ENCODE assay signal across 17 cellular contexts in the genomic region with DNA sequence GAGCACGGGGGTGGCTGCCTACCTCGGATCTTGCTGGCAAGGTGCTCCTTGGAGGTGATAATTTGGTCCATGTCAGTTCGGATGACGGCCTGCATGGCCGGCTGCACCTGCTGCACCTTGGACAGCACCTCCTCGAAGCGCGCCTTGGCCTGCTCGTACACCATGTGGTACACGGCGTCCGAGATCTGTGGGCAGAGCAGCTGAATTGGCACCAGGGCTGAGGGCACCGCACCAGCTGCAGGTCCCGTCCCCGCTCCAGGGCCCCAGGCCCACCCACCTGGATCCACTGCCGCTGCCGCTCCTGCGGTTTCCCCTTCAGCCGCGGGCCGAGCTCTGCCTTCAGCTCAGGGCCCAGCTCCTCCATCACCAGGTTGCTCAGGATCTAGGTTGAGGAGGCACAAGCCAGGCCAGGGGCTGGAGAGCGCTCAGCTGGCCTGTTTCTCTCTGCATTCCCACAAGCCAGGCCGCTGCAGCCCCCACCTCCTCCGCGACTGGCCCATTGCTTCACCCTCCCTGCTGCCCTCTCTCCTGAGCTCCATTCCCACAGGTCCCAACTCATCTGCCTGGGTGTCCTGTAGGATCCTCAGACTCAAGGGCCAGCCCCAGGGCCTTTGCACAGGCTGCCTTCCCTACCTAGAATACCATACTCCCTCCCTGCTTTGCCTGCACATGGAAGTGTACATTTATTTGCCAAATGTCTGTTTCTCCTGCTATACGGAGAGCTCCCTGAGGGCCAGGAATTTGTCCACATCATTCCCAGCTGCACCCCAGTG.
DNase-seq lines count a peak whose midpoint lies in the region; ATAC-seq and TF ChIP-seq lines count a peak whose summit lies in the region.
"Had no signal": no experiment of that assay in that cellular context is flagged by ENCODE, and none has a peak within 500 bp of the region (broad histone marks: within the 10 kb centered on the region; RNA-seq: fewer than 3 reads in every experiment).

No MANE protein-coding gene starts in this region.

- no peak overlapping the region for H2AFZ ChIP-seq in SK-N-SH (ENCODE audit: low read depth)

- H3K36me3 Mint-ChIP-seq in endothelial cell (ENCODE audit: low read depth, unreplicated experiment) = peaks cover 35% of the 10 kb centered on the region
- peaks cover 87% of the 10 kb centered on the region for H3K36me3 Mint-ChIP-seq in stimulated activated effector memory CD8-positive, alpha-beta T cell treated with anti-CD3 and anti-CD28 coated beads, Interleukin-12 subunit alpha, Interleukin-12 subunit beta, amount 100 ng/mL, for 72 hours

- H3K4me3 Mint-ChIP-seq in endothelial cell (ENCODE audit: unreplicated experiment) = no peak overlapping the region
- no peak overlapping the region for H3K4me3 Mint-ChIP-seq in stimulated activated effector memory CD8-positive, alpha-beta T cell treated with anti-CD3 and anti-CD28 coated beads, Interleukin-12 subunit alpha, Interleukin-12 subunit beta, amount 100 ng/mL, for 72 hours
- H3K4me3 Mint-ChIP-seq: CD8-positive, alpha-beta T cell had no signal

- ATAC-seq in SK-N-SH treated with all-trans-retinoic acid at 6 μM for 48 hours = no peak
- no peak for ATAC-seq in stimulated activated effector memory CD8-positive, alpha-beta T cell treated with anti-CD3 and anti-CD28 coated beads, Interleukin-12 subunit alpha, Interleukin-12 subunit beta, amount 100 ng/mL, for 72 hours
- ATAC-seq: CD8-positive, alpha-beta T cell; HCT116 had no signal

- POLR2A ChIA-PET in SK-N-SH (lab: Yijun Ruan, JAX) = no interaction called here
- POLR2A ChIA-PET in RWPE1 (lab: Yijun Ruan, JAX; ENCODE audit: low non-redundant PET) = no interaction called here

- peak overlapping the region; percentile 30 for H3K27ac Mint-ChIP-seq in endothelial cell (ENCODE audit: unreplicated experiment)
- peak overlapping the region; percentile 52 for H3K27ac Mint-ChIP-seq in stimulated activated effector memory CD8-positive, alpha-beta T cell treated with anti-CD3 and anti-CD28 coated beads, Interleukin-12 subunit alpha, Interleukin-12 subunit beta, amount 100 ng/mL, for 72 hours
- H3K27ac Mint-ChIP-seq: CD8-positive, alpha-beta T cell had no signal

- H3K27ac ChIP-seq in SK-N-SH (ENCODE audit: low read depth in 2 of 2, low read length in 1 of 2) (peak overlapping the region in 1 of 2 experiments; percentile 99; a peak in 2 of 4 replicates), RWPE1 (peak overlapping the region; percentile 99)
- H3K27ac ChIP-seq: 22Rv1, KMS-11 had no signal

- peaks cover 28% of the 10 kb centered on the region for H3K4me1 Mint-ChIP-seq in endothelial cell (ENCODE audit: unreplicated experiment)
- peaks cover 7% of the 10 kb centered on the region for H3K4me1 Mint-ChIP-seq in stimulated activated effector memory CD8-positive, alpha-beta T cell treated with anti-CD3 and anti-CD28 coated beads, Interleukin-12 subunit alpha, Interleukin-12 subunit beta, amount 100 ng/mL, for 72 hours

- no peaks in the 10 kb centered on the region for H3K9me2 ChIP-seq in SK-N-SH

- H4K20me1 ChIP-seq in SK-N-SH (ENCODE audit: insufficient read depth) = no peaks in the 10 kb centered on the region

- H3K9me3 ChIP-seq in SK-N-SH = no peaks in the 10 kb centered on the region

- CTCF ChIA-PET in SK-N-SH (lab: Yijun Ruan, JAX) (interaction anchor here (0.7 to 2.5 kb wide), 3 partner anchors 10 to 68 kb away, joined by 3 to 18 read pairs (median 3); no protein-coding TSS in a partner anchor), RWPE1 (lab: Yijun Ruan, JAX) (interaction anchor here (1.2 kb wide), 2 partner anchors 13 to 70 kb away, joined by 4 read pairs; no protein-coding TSS in a partner anchor)

- H3K4me2 ChIP-seq in SK-N-SH = no peak overlapping the region
- H3K4me2 ChIP-seq: KMS-11 had no signal

- peaks cover 49% of the 10 kb centered on the region for H3F3A ChIP-seq in SK-N-SH (replicated peaks; ENCODE audit: insufficient read depth)

- no peak overlapping the region for H3K4me3 ChIP-seq in SK-N-SH (ENCODE audit: low read depth in 2 of 2, low read length in 1 of 2)

- H3K79me2 ChIP-seq in SK-N-SH (ENCODE audit: insufficient read depth) = peaks cover 79% of the 10 kb centered on the region

- no peak for TF ChIP-seq EP300 in SK-N-SH (IDR thresholded peaks at IDR 0.05; ENCODE audit: borderline replicate concordance in 1 of 2, low read depth in 1 of 2, low read length in 1 of 2)

- WGBS in SK-N-SH (ENCODE audit: low lambda C conversion rate) = 88% methylated on average over 25 of the region's 26 CpGs

- peaks cover 32 to 54% of the 10 kb centered on the region in 2 experiments for H3K36me3 ChIP-seq in SK-N-SH (replicated peaks in 1 of 2; ENCODE audit: control insufficient read depth in 1 of 2, insufficient read depth in 2 of 2, low read length in 1 of 2)

- in situ Hi-C loops in KBM-7 (cut with MboI; ENCODE audit: low pct_unique_long_range_greater_than_20kb, low sequenced_read_pairs) = no loop called here

- no peaks in the 10 kb centered on the region for H3K27me3 ChIP-seq in SK-N-SH (ENCODE audit: insufficient read depth)

- no peak for TF ChIP-seq RAD21 in SK-N-SH (IDR thresholded peaks at IDR 0.05; ENCODE audit: low read length)

- H3K27me3 Mint-ChIP-seq in endothelial cell (ENCODE audit: unreplicated experiment) = peaks cover 8% of the 10 kb centered on the region

- TF ChIP-seq CTCF in SK-N-SH (IDR thresholded peaks at IDR 0.05) (no peak), RWPE1 (conservative IDR thresholded peaks at IDR 0.05; ENCODE audit: low read depth) (no peak), endothelial cell (IDR thresholded peaks at IDR 0.05; ENCODE audit: unreplicated experiment) (no peak)

- no peaks in the 10 kb centered on the region for H3K9me3 Mint-ChIP-seq in endothelial cell (ENCODE audit: unreplicated experiment)
- H3K9me3 Mint-ChIP-seq in stimulated activated effector memory CD8-positive, alpha-beta T cell treated with anti-CD3 and anti-CD28 coated beads, Interleukin-12 subunit alpha, Interleukin-12 subunit beta, amount 100 ng/mL, for 72 hours = no peaks in the 10 kb centered on the region
- H3K9me3 Mint-ChIP-seq: CD8-positive, alpha-beta T cell had no signal

- H3K4me1 ChIP-seq in SK-N-SH (ENCODE audit: control insufficient read depth in 1 of 2, insufficient read depth in 2 of 2, low read depth in 1 of 2, low read length in 1 of 2) = peaks cover 8 to 27% of the 10 kb centered on the region in 2 experiments; a peak in 3 of 4 replicates

- H3K9ac ChIP-seq in SK-N-SH = no peak overlapping the region
- H3K9ac ChIP-seq: KMS-11 had no signal

- no peak for DNase-seq in SK-N-SH
- no peak for DNase-seq in RWPE1 (ENCODE audit: low spot score)
- DNase-seq in endothelial cell (ENCODE audit: low spot score) = no peak
- DNase-seq in stimulated activated effector memory CD8-positive, alpha-beta T cell treated with anti-CD3 and anti-CD28 coated beads, Interleukin-12 subunit alpha, Interleukin-12 subunit beta, amount 100 ng/mL, for 72 hours (ENCODE audit: low spot score in 2 of 2) = no peak
- DNase-seq in NCI-H187 (lab: John Stamatoyannopoulos, UW) = no peak
- no peak for DNase-seq in KBM-7
- no peak for DNase-seq in DMS79 treated with DMSO at 0.1 percent for 48 hours (lab: John Stamatoyannopoulos, UW)
- DNase-seq: CD8-positive, alpha-beta T cell; NCI-H1092; NCI-H1694; NCI-H2107; NCI-H2227 treated with DMSO at 0.1 percent for 48 hours; NCI-H524 treated with DMSO at 0.1 percent for 48 hours had no signal

TF ChIP-seq in SK-N-SH, 30 proteins besides CTCF, POLR2A, EP300 and RAD21 (continues in another document):
- TF ChIP-seq SIN3A (IDR thresholded peaks at IDR 0.05; ENCODE audit: borderline replicate concordance, low read depth, low read length) (no peak), USF1 (IDR thresholded peaks at IDR 0.05; ENCODE audit: borderline replicate concordance, low read depth) (no peak)

TF ChIP-seq in SK-N-SH treated with all-trans-retinoic acid at 6 μM for 48 hours, 23 proteins besides CTCF, POLR2A, EP300 and RAD21:
- no peak for TF ChIP-seq ISL1 (CRISPR knock-in tag; IDR thresholded peaks at IDR 0.05)
- TF ChIP-seq ZFP3 (CRISPR knock-in tag; IDR thresholded peaks at IDR 0.05) = no peak
- TF ChIP-seq RARB (CRISPR knock-in tag; IDR thresholded peaks at IDR 0.05) = no peak
TF ChIP-seq in SK-N-SH treated with all-trans-retinoic acid at 6 μM for 48 hours: peak in this region for 0.
